ENCODE assay signal across 8 cellular contexts in the genomic region with DNA sequence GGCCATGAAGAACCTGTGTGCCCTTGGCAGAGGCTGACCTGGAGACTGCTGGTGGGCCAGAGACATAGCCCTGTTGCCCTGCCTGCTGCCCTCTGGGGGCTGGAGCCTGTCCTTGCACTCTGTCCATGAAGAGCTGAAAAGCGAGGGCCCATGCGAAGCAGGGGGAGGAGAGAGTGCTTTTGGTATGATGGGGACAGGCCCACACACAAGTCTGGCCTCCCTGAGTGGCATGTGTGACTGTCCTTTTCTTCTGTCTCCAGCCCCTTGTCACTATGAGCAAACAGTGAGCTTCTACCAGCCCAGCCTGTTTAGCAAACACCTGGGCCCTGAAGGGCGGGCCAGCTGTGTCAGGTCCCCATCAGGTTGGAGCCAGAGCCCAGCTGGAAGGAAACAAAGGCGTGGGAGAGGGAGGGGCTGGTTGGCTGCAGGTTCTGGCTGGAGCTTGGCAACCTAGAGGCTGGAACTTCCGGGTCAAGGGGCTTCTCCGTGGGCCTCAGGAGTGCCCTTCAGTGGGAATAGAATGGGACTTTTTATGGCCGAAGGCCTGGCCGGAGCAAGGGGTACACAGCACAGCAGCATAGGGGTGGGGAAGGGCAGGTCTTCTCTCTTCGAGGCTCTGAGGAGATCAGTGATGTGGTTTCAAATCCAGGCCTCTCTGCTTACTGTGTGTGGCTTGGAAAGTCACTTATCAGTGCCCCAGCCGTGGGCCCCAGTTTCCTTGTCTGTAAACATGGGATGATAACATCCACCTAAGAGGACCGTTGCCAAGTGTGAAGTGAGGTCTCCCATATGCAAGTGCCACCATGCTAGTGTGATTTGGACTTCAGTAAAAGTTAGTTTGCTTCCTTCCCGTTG. TPM values are rescaled to one million over a fixed set of nuclear protein-coding genes. Genes with fewer than 3 reads are reported as not detected.
DNase-seq lines count a peak whose midpoint lies in the region; ATAC-seq lines count a peak whose summit lies in the region.

No MANE protein-coding gene starts in this region.

- ATAC-seq in HG02623 (IDR thresholded peaks at IDR 0.05; ENCODE audit: unreplicated experiment) = peak; percentile 74
- peak; percentile 78 to 86 for ATAC-seq in activated naive CD4-positive, alpha-beta T cell treated with anti-CD3 and anti-CD28 coated beads, Interleukin-2, amount 50 U/mL, for 72 hours
- ATAC-seq in stimulated activated naive CD8-positive, alpha-beta T cell treated with anti-CD3 and anti-CD28 coated beads, Interleukin-15, Interleukin-2, amounts not matched to agents 100 U/mL and 50 U/mL, for 24 hours = peak; percentile 65

- H3K9me3 Mint-ChIP-seq in activated naive CD4-positive, alpha-beta T cell treated with anti-CD3 and anti-CD28 coated beads, Interleukin-2, amount 50 U/mL, for 72 hours = no peaks in the 10 kb centered on the region

- DNase-seq in activated effector memory CD4-positive, alpha-beta T cell treated with anti-CD3 and anti-CD28 coated beads, Interleukin-2, amount 50 U/mL, for 16 hours = peak; percentile 70
- DNase-seq in activated effector memory CD4-positive, alpha-beta T cell treated with Interleukin-2 at 50 U/mL for 16 hours = no peak
- peak; percentile 93 for DNase-seq in NCI-H69 (lab: John Stamatoyannopoulos, UW)
- peak in 1 of 2 donors; percentile 44 for DNase-seq in activated naive CD4-positive, alpha-beta T cell treated with anti-CD3 and anti-CD28 coated beads, Interleukin-2, amount 50 U/mL, for 72 hours (ENCODE audit: low spot score in 2 of 2)
- peak; percentile 28 for DNase-seq in iris pigment epithelial cell (ENCODE audit: low read depth)
- peak; percentile 49 for DNase-seq in stimulated activated naive CD8-positive, alpha-beta T cell treated with anti-CD3 and anti-CD28 coated beads, Interleukin-15, Interleukin-2, amounts not matched to agents 100 U/mL and 50 U/mL, for 24 hours
- DNase-seq in amniotic stem cell (lab: John Stamatoyannopoulos, UW) = no peak

- no peaks in the 10 kb centered on the region for H3K36me3 Mint-ChIP-seq in activated naive CD4-positive, alpha-beta T cell treated with anti-CD3 and anti-CD28 coated beads, Interleukin-2, amount 50 U/mL, for 72 hours

- peak overlapping the region in 1 of 2 donors; percentile 40 for H3K27ac Mint-ChIP-seq in activated naive CD4-positive, alpha-beta T cell treated with anti-CD3 and anti-CD28 coated beads, Interleukin-2, amount 50 U/mL, for 72 hours

RNA-seq across cellular contexts. Expression of gene QSOX1, which starts 14.3 kb away (rescaled TPM):
- 10 to 100 TPM; 42.1 to 42.3 TPM for total RNA-seq in activated naive CD4-positive, alpha-beta T cell treated with anti-CD3 and anti-CD28 coated beads, Interleukin-2, amount 50 U/mL, for 72 hours

Comparison
In these comparisons a context has a peak if more than half of its experiments do, and no peak if none do; other contexts are left out.
1. DNase-seq: peak in activated effector memory CD4-positive, alpha-beta T cell treated with anti-CD3 and anti-CD28 coated beads, Interleukin-2, amount 50 U/mL, for 16 hours (single experiment), NCI-H69 (single experiment), iris pigment epithelial cell (single experiment) and stimulated activated naive CD8-positive, alpha-beta T cell treated with anti-CD3 and anti-CD28 coated beads, Interleukin-15, Interleukin-2, amounts not matched to agents 100 U/mL and 50 U/mL, for 24 hours (single experiment); none in activated effector memory CD4-positive, alpha-beta T cell treated with Interleukin-2 at 50 U/mL for 16 hours (single experiment) and amniotic stem cell (single experiment).
2. Peak in every context shown above with its lines, with median percentiles within 50 percentile points of each other: ATAC-seq.